In the genomic region with DNA sequence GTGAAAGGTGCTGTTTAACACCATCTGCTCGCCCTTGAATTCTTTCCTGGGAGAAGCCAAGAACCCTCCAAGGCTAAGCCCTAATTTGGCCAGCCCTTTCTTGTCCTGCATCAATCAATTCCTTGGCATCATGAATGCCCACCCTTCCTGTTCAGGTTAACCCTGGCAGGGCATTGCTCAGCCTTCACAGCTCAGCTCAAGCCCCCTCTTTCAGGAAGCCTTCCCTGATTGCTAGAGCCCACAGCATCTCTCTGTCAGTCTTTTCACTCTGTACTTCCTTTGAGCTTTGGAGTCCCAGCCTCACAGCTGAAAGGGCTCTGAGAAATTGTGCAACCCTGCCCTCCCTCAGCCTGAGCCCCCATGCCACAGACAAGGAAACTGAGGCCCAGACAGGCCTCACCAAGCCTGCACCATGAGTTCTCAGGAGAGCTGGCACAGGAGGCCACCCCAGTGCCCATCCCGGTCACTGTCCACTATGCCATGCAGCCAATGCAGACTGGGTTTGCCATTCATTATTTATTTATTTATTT, we compare ENCODE assay signal across 23 cellular contexts. TPM values are rescaled to one million over a fixed set of nuclear protein-coding genes. Genes with fewer than 3 reads are reported as not detected.
"Had no signal": no experiment of that assay in that cellular context is flagged by ENCODE, and none has a peak within 500 bp of the region (broad histone marks: within the 10 kb centered on the region; RNA-seq: fewer than 3 reads in every experiment).

No MANE protein-coding gene starts in this region.

- ATAC-seq: activated T-helper 17 cell treated with anti-CD3 and anti-CD28 coated beads, Interleukin-2, amount 50 U/mL, for 72 hours had no signal

- DNase-seq: activated CD4-positive, alpha-beta memory T cell treated with anti-CD3 and anti-CD28 coated beads, Interleukin-2, amount 10 ng/mL, durations not matched to agents 7 days and 5 days; activated CD4-positive, alpha-beta T cell treated with anti-CD3 and anti-CD28 coated beads, Interleukin-2, amount 50 U/mL, for 1 hour; activated CD4-positive, CD25-positive, alpha-beta regulatory T cell; activated gamma-delta T cell; activated naive CD4-positive, alpha-beta T cell treated with anti-CD3 and anti-CD28 coated beads, Interleukin-2, amount 10 ng/mL, durations not matched to agents 7 days and 5 days; activated T-cell treated with anti-CD3 and anti-CD28 coated beads for 4 hours; activated T-cell treated with anti-CD3 and anti-CD28 coated beads, Interleukin-2, amount 50 U/mL, for 48 hours; amygdala; KBM-7; NCI-H1092; NCI-H1417; NCI-H1930; NCI-H2171; NCI-H226; NCI-H526 treated with DMSO at 0.1 percent for 48 hours; NK-92 treated with Interleukin-12 subunit alpha and Interleukin-12 subunit beta, amount 100 ng/mL, for 24 hours; SIG-M5; T-helper 2 cell; T1000 had no signal

- H3K36me3 ChIP-seq: cardiac muscle cell had no signal

- H3K27ac Mint-ChIP-seq: activated CD4-positive, alpha-beta memory T cell treated with anti-CD3 and anti-CD28 coated beads, Interleukin-2, amount 10 ng/mL, durations not matched to agents 7 days and 5 days; activated naive CD4-positive, alpha-beta T cell treated with anti-CD3 and anti-CD28 coated beads, Interleukin-2, amount 10 ng/mL, durations not matched to agents 7 days and 5 days; activated T-helper 17 cell treated with anti-CD3 and anti-CD28 coated beads, Interleukin-2, amount 50 U/mL, for 72 hours; brain had no signal

- H3K9me3 Mint-ChIP-seq: activated CD4-positive, alpha-beta memory T cell treated with anti-CD3 and anti-CD28 coated beads, Interleukin-2, amount 10 ng/mL, durations not matched to agents 7 days and 5 days; activated naive CD4-positive, alpha-beta T cell treated with anti-CD3 and anti-CD28 coated beads, Interleukin-2, amount 10 ng/mL, durations not matched to agents 7 days and 5 days; activated T-helper 17 cell treated with anti-CD3 and anti-CD28 coated beads, Interleukin-2, amount 50 U/mL, for 72 hours had no signal

- H3K27me3 ChIP-seq: cardiac muscle cell had no signal

- H3K4me3 ChIP-seq: cardiac muscle cell had no signal

- H3K4me1 Mint-ChIP-seq: activated naive CD4-positive, alpha-beta T cell treated with anti-CD3 and anti-CD28 coated beads, Interleukin-2, amount 10 ng/mL, durations not matched to agents 7 days and 5 days; activated T-helper 17 cell treated with anti-CD3 and anti-CD28 coated beads, Interleukin-2, amount 50 U/mL, for 72 hours had no signal

- H3K27ac ChIP-seq: cardiac muscle cell had no signal

- H3K4me3 Mint-ChIP-seq: activated CD4-positive, alpha-beta memory T cell treated with anti-CD3 and anti-CD28 coated beads, Interleukin-2, amount 10 ng/mL, durations not matched to agents 7 days and 5 days; activated naive CD4-positive, alpha-beta T cell treated with anti-CD3 and anti-CD28 coated beads, Interleukin-2, amount 10 ng/mL, durations not matched to agents 7 days and 5 days; activated T-helper 17 cell treated with anti-CD3 and anti-CD28 coated beads, Interleukin-2, amount 50 U/mL, for 72 hours; brain had no signal

- H3K36me3 Mint-ChIP-seq: activated naive CD4-positive, alpha-beta T cell treated with anti-CD3 and anti-CD28 coated beads, Interleukin-2, amount 10 ng/mL, durations not matched to agents 7 days and 5 days had no signal

RNA-seq across cellular contexts. Expression of a gene that starts 47.3 kb away (rescaled TPM):
- total RNA-seq: activated T-helper 17 cell treated with anti-CD3 and anti-CD28 coated beads, Interleukin-2, amount 50 U/mL, for 72 hours had no signal

RNA-seq across cellular contexts. Expression of a gene that starts 57.7 kb away (rescaled TPM):
- total RNA-seq: NCI-H460 had no signal
